9 cellular contexts compared by ENCODE assay signal in genomic region chr6:43491750-43492661, GRCh38. TPM values are rescaled to one million over a fixed set of nuclear protein-coding genes. Genes with fewer than 3 reads are reported as not detected.
DNase-seq lines count a peak whose midpoint lies in the region; ATAC-seq, FAIRE-seq and TF ChIP-seq lines count a peak whose summit lies in the region.
"Had no signal": no experiment of that assay in that cellular context is flagged by ENCODE, and none has a peak within 500 bp of the region (broad histone marks: within the 10 kb centered on the region; RNA-seq: fewer than 3 reads in every experiment).

No MANE protein-coding gene starts in this region.

- 47 to 53% methylated on average over 4 to 10 of the region's 10 CpGs for WGBS in body of pancreas, 2 donors
- WGBS in testis, 2 donors: 35% methylated on average over 5 to 10 of the region's 10 CpGs

- H3K27ac ChIP-seq in body of pancreas: no peak overlapping the region
- H3K27ac ChIP-seq in testis: no peak overlapping the region
- H3K27ac ChIP-seq: SK-N-MC had no signal

- peak; percentile 25 for ATAC-seq in body of pancreas
- no peak for ATAC-seq in GM19397 (IDR thresholded peaks at IDR 0.05; ENCODE audit: unreplicated experiment)
- ATAC-seq in GM19395 (IDR thresholded peaks at IDR 0.05; ENCODE audit: unreplicated experiment): no peak

- H3K27me3 ChIP-seq in body of pancreas (no peaks in the 10 kb centered on the region), testis (no peaks in the 10 kb centered on the region)

- H3K4me1 ChIP-seq in body of pancreas: peaks cover 12% of the 10 kb centered on the region
- H3K4me1 ChIP-seq in testis: peaks cover 39% of the 10 kb centered on the region

- DNase-seq in HTR-8/SVneo (ENCODE audit: insufficient read length, low spot score): peak; percentile 83
- DNase-seq in body of pancreas: peak in 2 of 4 donors; percentile 52 to 57
- DNase-seq in inferior parietal cortex (ENCODE audit: extremely low spot score): peak; percentile 73
- peak; percentile 88 for DNase-seq in testis
- DNase-seq in cerebellar cortex (ENCODE audit: low spot score): no peak
- DNase-seq in NCI-H1048 (lab: John Stamatoyannopoulos, UW): no peak

- TF ChIP-seq CTCF in body of pancreas (IDR thresholded peaks at IDR 0.05): no peak
- no peak for TF ChIP-seq CTCF in testis (IDR thresholded peaks at IDR 0.05)

- H3K4me3 ChIP-seq in body of pancreas (no peak overlapping the region), testis (no peak overlapping the region)
- H3K4me3 ChIP-seq: SK-N-MC had no signal

- no peak for TF ChIP-seq POLR2A in body of pancreas (IDR thresholded peaks at IDR 0.05)
- no peak for TF ChIP-seq POLR2A in testis (IDR thresholded peaks at IDR 0.05)

- H3K36me3 ChIP-seq in body of pancreas (replicated peaks in 1 of 2; ENCODE audit: insufficient read depth in 1 of 2, low read depth in 2 of 2): no peaks in the 10 kb centered on the region
- no peaks in the 10 kb centered on the region for H3K36me3 ChIP-seq in testis (ENCODE audit: low read depth, missing control alignments)

- intact Hi-C loops in body of pancreas (cut with DNase I) (no loop called here), testis (cut with DNase I; ENCODE audit: low total_unique reads) (no loop called here)

- H3K9me3 ChIP-seq in body of pancreas (no peaks in the 10 kb centered on the region), testis (no peaks in the 10 kb centered on the region)

- FAIRE-seq in HTR-8/SVneo (lab: Jason Lieb, UNC): peak; percentile 77

RNA-seq across cellular contexts. Expression of gene TJAP1, which starts 14.6 kb away (rescaled TPM):
- total RNA-seq in body of pancreas: 10 to 100 TPM; 16.9 to 47.5 TPM
- total RNA-seq in testis: 10 to 100 TPM; 55.9 to 59.1 TPM
- polyA plus RNA-seq in testis (ENCODE audit: insufficient read depth, low read depth, low replicate concordance): 35.4 TPM

RNA-seq across cellular contexts. Expression of gene LRRC73, which starts 18.1 kb away (rescaled TPM):
- not detected for total RNA-seq in body of pancreas
- 10 to 100 TPM; 20.1 to 29.3 TPM for total RNA-seq in testis
- polyA plus RNA-seq in testis (ENCODE audit: insufficient read depth, low read depth, low replicate concordance): 50.6 TPM

RNA-seq across cellular contexts. Expression of gene YIPF3, which starts 24.7 kb away (rescaled TPM):
- 100 to 1,000 TPM in 1 of 2 donors, 10 to 100 TPM in 1; 79.4 to 122 TPM for total RNA-seq in body of pancreas
- total RNA-seq in testis: 100 to 1,000 TPM; 130 to 138 TPM
- 131 TPM for polyA plus RNA-seq in testis (ENCODE audit: insufficient read depth, low read depth, low replicate concordance)

RNA-seq across cellular contexts. Expression of gene POLR1C, which starts 24.9 kb away (rescaled TPM):
- total RNA-seq in body of pancreas (10 to 100 TPM; 19.1 to 20.2 TPM), testis (10 to 100 TPM; 35.0 to 37.7 TPM)
- 41.3 TPM for polyA plus RNA-seq in testis (ENCODE audit: insufficient read depth, low read depth, low replicate concordance)

RNA-seq across cellular contexts. Expression of gene DLK2, which starts 36.7 kb away (rescaled TPM):
- total RNA-seq in body of pancreas (not detected), testis (1 to 10 TPM; 1.7 to 1.9 TPM)
- polyA plus RNA-seq in testis (ENCODE audit: insufficient read depth, low read depth, low replicate concordance): 1.3 TPM

Comparison
In these comparisons a context has a peak if more than half of its experiments do, and no peak if none do; other contexts are left out.
1. DNase-seq: peak in HTR-8/SVneo (single experiment), inferior parietal cortex (single experiment) and testis (single experiment); none in cerebellar cortex (single experiment) and NCI-H1048 (single experiment).
2. RNA of gene LRRC73, which starts 18.1 kb away (total RNA-seq): 20.1 to 29.3 TPM in testis; not detected in body of pancreas; every median in the first group is over 10 times any median in the second.